1 cellular context compared by ENCODE assay signal in the genomic region with DNA sequence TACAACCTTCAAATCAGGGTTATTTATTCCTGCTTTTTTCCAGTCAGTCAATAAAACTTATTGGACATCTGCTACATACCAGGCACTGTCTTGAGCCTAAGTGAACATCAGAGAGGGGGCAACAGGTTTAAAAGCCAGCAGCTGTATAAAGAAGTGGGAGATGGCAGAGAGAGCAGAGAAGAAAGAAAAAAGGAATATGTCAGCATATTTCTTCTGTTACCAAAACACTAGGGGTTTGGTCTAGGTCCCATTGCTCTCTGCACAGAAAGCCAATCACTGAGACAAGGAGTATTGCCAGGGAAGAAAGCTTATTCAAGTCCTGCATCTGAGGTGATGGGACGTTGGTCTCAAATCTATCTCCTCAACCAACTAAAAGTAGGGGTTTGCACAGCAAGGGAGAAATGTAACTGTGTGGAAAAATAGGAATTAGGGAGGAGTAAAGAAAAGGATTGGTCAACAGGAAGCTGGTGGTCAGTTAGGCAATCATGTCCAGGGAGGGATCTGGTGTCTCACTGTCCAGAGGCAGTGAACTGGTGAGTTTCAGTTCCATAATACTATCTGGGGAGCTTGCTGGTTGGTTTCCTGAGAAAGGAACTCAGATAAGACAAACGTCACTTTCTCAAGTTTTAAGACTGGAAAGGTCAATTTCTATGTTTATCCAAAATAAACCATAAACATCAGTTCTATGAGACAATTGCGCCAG.
TF ChIP-seq lines count a peak whose summit lies in the region.

No MANE protein-coding gene starts in this region.

TF ChIP-seq in IMR-90, 13 proteins besides CTCF, POLR2A, EP300 and RAD21 (continued from another document):
- TF ChIP-seq, protein P1, sequence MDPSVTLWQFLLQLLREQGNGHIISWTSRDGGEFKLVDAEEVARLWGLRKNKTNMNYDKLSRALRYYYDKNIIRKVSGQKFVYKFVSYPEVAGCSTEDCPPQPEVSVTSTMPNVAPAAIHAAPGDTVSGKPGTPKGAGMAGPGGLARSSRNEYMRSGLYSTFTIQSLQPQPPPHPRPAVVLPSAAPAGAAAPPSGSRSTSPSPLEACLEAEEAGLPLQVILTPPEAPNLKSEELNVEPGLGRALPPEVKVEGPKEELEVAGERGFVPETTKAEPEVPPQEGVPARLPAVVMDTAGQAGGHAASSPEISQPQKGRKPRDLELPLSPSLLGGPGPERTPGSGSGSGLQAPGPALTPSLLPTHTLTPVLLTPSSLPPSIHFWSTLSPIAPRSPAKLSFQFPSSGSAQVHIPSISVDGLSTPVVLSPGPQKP (IDR thresholded peaks at IDR 0.05; ENCODE audit: borderline replicate concordance, low read depth, low read length) = no peak
- TF ChIP-seq MAFK (IDR thresholded peaks at IDR 0.05; ENCODE audit: low read depth, low read length) = peak; percentile 78
- peak; percentile 28; the same call in 1 of the 2 replicates for TF ChIP-seq CEBPB (IDR thresholded peaks at IDR 0.05; ENCODE audit: low read depth, low read length)
- no peak for TF ChIP-seq FOS (IDR thresholded peaks at IDR 0.05; ENCODE audit: low read depth, low read length)
